11 cellular contexts compared by ENCODE assay signal in genomic region chr13:24271231-24271610, GRCh38. TPM values are rescaled to one million over a fixed set of nuclear protein-coding genes. Genes with fewer than 3 reads are reported as not detected.
DNase-seq lines count a peak whose midpoint lies in the region; ATAC-seq and TF ChIP-seq lines count a peak whose summit lies in the region.
"Had no signal": no experiment of that assay in that cellular context is flagged by ENCODE, and none has a peak within 500 bp of the region (broad histone marks: within the 10 kb centered on the region; RNA-seq: fewer than 3 reads in every experiment).

No MANE protein-coding gene starts in this region.

- H3F3A ChIP-seq in MM.1S (ENCODE audit: insufficient read depth, low read length): no peaks in the 10 kb centered on the region

- H3K27me3 ChIP-seq in AG04450 (ENCODE audit: control insufficient read depth, insufficient read depth, low read length) (no peaks in the 10 kb centered on the region), neuron (ENCODE audit: insufficient read depth, low read length) (no peaks in the 10 kb centered on the region), MM.1S (replicated peaks; ENCODE audit: insufficient read depth, low read length) (no peaks in the 10 kb centered on the region)
- H3K27me3 ChIP-seq in effector memory CD4-positive, alpha-beta T cell (replicated peaks; ENCODE audit: control insufficient read depth, insufficient read depth, low read length, poor library complexity, severe bottlenecking): no peaks in the 10 kb centered on the region

- no peak for TF ChIP-seq CTCF in AG04450 (IDR thresholded peaks at IDR 0.05; ENCODE audit: low read depth, low read length)
- no peak for TF ChIP-seq CTCF in MM.1S (IDR thresholded peaks at IDR 0.05; ENCODE audit: low read length)

- no peak for ATAC-seq in GM18909 (IDR thresholded peaks at IDR 0.05; ENCODE audit: poor library complexity, unreplicated experiment)

- H3K4me2 ChIP-seq in MM.1S (ENCODE audit: low read depth, low read length): no peak overlapping the region

- H3K9me3 ChIP-seq in AG04450 (ENCODE audit: control insufficient read depth, insufficient read depth, low read length): no peaks in the 10 kb centered on the region
- H3K9me3 ChIP-seq in effector memory CD4-positive, alpha-beta T cell (ENCODE audit: control insufficient read depth, low read length): no peaks in the 10 kb centered on the region
- no peaks in the 10 kb centered on the region for H3K9me3 ChIP-seq in neuron (ENCODE audit: low read length)
- H3K9me3 ChIP-seq in MM.1S (replicated peaks; ENCODE audit: insufficient read depth, low read length): no peaks in the 10 kb centered on the region
- H3K9me3 ChIP-seq: HAP-1 had no signal

- H4K20me1 ChIP-seq in MM.1S (ENCODE audit: insufficient read depth, low read length): no peaks in the 10 kb centered on the region

- H3K4me1 ChIP-seq in effector memory CD4-positive, alpha-beta T cell (ENCODE audit: control insufficient read depth, insufficient read depth, low read length, poor library complexity, severe bottlenecking): peaks cover 70% of the 10 kb centered on the region
- H3K4me1 ChIP-seq in neuron (ENCODE audit: insufficient read depth, low read length) (peaks cover 30% of the 10 kb centered on the region), MM.1S (ENCODE audit: low read length) (no peaks in the 10 kb centered on the region)

- peak overlapping the region; percentile 84 for H3K27ac ChIP-seq in AG04450 (ENCODE audit: low read depth, low read length)
- H3K27ac ChIP-seq in effector memory CD4-positive, alpha-beta T cell (ENCODE audit: insufficient read depth, low read length, poor library complexity, severe bottlenecking): peak overlapping the region; percentile 96
- no peak overlapping the region for H3K27ac ChIP-seq in MM.1S (ENCODE audit: low read length)

- H3K4me3 ChIP-seq in AG04450 (ENCODE audit: low read depth, low read length) (peak overlapping the region; percentile 54), neuron (ENCODE audit: low read length) (peak overlapping the region; percentile 41), MM.1S (ENCODE audit: low read length) (no peak overlapping the region)
- peak overlapping the region; percentile 52 for H3K4me3 ChIP-seq in effector memory CD4-positive, alpha-beta T cell (ENCODE audit: insufficient read depth, low read depth, low read length, poor library complexity, severe bottlenecking)

- no peak for DNase-seq in AG04450 (ENCODE audit: low read depth, low spot score)
- peak; percentile 1 for DNase-seq in M059J (ENCODE audit: low read depth)
- no peak for DNase-seq in effector memory CD4-positive, alpha-beta T cell
- no peak for DNase-seq in DMS53 treated with DMSO at 0.1 percent for 48 hours (lab: John Stamatoyannopoulos, UW; ENCODE audit: unreplicated experiment)
- DNase-seq in MM.1S: no peak
- DNase-seq in effector CD8-positive, alpha-beta T cell (lab: John Stamatoyannopoulos, UW): no peak
- DNase-seq: NCI-H2107 had no signal

- POLR2A ChIA-PET in AG04450 (lab: Yijun Ruan, JAX): interaction anchor here (0.7 kb wide), 1 partner anchor 746 kb away, joined by 3 read pairs; no protein-coding TSS in a partner anchor

- CTCF ChIA-PET in AG04450 (lab: Charles Lee): interaction anchor here (0.7 to 2.8 kb wide), 2 partner anchors 41 to 43 kb away, joined by 3 to 18 read pairs; no protein-coding TSS in a partner anchor

- no peaks in the 10 kb centered on the region for H3K79me2 ChIP-seq in MM.1S (ENCODE audit: low read length)

- no peaks in the 10 kb centered on the region for H3K36me3 ChIP-seq in effector memory CD4-positive, alpha-beta T cell (ENCODE audit: control insufficient read depth, insufficient read depth, low read length)
- H3K36me3 ChIP-seq in neuron (ENCODE audit: insufficient read depth, low read length) (no peaks in the 10 kb centered on the region), MM.1S (replicated peaks; ENCODE audit: insufficient read depth, low read length) (no peaks in the 10 kb centered on the region)
- H3K36me3 ChIP-seq: HAP-1 had no signal

- no peaks in the 10 kb centered on the region for H3K9me2 ChIP-seq in MM.1S (replicated peaks; ENCODE audit: insufficient read depth, low read length)

- H2AFZ ChIP-seq in neuron (ENCODE audit: low read depth, low read length): peak overlapping the region; percentile 17
- no peak overlapping the region for H2AFZ ChIP-seq in MM.1S (ENCODE audit: low read length)

- H3K9ac ChIP-seq in MM.1S (ENCODE audit: low read length): no peak overlapping the region

RNA-seq across cellular contexts. Expression of gene C1QTNF9, which starts 38.2 kb away (rescaled TPM):
- 0.11 and 0.20 TPM in 2 replicates for polyA plus RNA-seq in AG04450 (2011; rRNA removed)
- polyA minus RNA-seq in AG04450 (2011; rRNA and poly(A)+ RNA removed): 0.09 and 0.22 TPM in 2 replicates
- total RNA-seq in M059J (2014; rRNA removed; shearing (Covaris generic)): not detected in 2 replicates
- total RNA-seq: glomerular endothelial cell had no signal
